Comparison of ENCODE assay signal across 14 cellular contexts in genomic region chr11:23336961-23337360, GRCh38.
"Had no signal": no experiment of that assay in that cellular context is flagged by ENCODE, and none has a peak within 500 bp of the region (broad histone marks: within the 10 kb centered on the region; RNA-seq: fewer than 3 reads in every experiment).

No MANE protein-coding gene starts in this region.

- H3K27ac ChIP-seq: colonic mucosa, left ventricle myocardium inferior, upper lobe of left lung had no signal

- H3K27me3 ChIP-seq: colonic mucosa, upper lobe of left lung had no signal

- H3K36me3 ChIP-seq: colonic mucosa, left ventricle myocardium inferior, upper lobe of left lung had no signal

- DNase-seq: activated CD4-positive, alpha-beta T cell treated with anti-CD3 and anti-CD28 coated beads, Interleukin-2, amount 50 U/mL, for 4 hours; activated CD4-positive, CD25-positive, alpha-beta regulatory T cell treated with anti-CD3 and anti-CD28 coated beads, Interleukin-2, amount 50 U/mL, for 72 hours; activated naive CD4-positive, alpha-beta T cell treated with anti-CD3 and anti-CD28 coated beads, Interleukin-2, amount 10 ng/mL, durations not matched to agents 7 days and 5 days; caudate nucleus; colonic mucosa; hippocampal formation; left ventricle myocardium inferior; nucleus accumbens; small intestine; T-cell; T-helper 9 cell; upper lobe of left lung had no signal

- H3K4me3 ChIP-seq: colonic mucosa, left ventricle myocardium inferior, upper lobe of left lung had no signal

- H3K4me1 ChIP-seq: colonic mucosa, left ventricle myocardium inferior, upper lobe of left lung had no signal

- H3K9me3 ChIP-seq: colonic mucosa, left ventricle myocardium inferior, upper lobe of left lung had no signal

- ATAC-seq: activated T-helper 17 cell treated with anti-CD3 and anti-CD28 coated beads, Interleukin-2, amount 50 U/mL, for 72 hours; natural killer cell treated with Interleukin-12 subunit alpha and Interleukin-12 subunit beta and Interleukin-15 and Interleukin-18, amount 100 ng/mL, for 72 hours; T-cell had no signal
